26 cellular contexts compared by ENCODE assay signal in the genomic region with DNA sequence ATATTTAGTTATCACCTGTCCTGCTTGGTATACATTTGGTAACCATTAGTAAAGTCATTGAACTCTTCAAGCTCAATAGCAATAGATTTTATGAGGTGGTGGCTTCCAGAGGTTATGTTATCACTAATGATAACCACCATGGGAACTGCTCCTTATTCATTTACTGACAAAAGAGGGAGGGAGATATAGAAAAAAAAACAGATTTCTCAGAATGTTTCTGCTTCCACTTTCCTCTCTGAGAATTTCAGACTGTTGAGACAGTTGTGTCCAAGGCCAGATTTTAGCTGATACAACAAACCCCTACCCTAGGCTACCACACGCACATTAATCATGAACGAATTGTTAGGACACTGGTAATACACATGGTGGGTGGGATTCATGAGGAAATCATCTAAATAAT.
"Had no signal": no experiment of that assay in that cellular context is flagged by ENCODE, and none has a peak within 500 bp of the region (broad histone marks: within the 10 kb centered on the region; RNA-seq: fewer than 3 reads in every experiment).

No MANE protein-coding gene starts in this region.

- H3K4me1 ChIP-seq: psoas muscle, sigmoid colon, suprapubic skin, testis, tibial artery, transverse colon, upper lobe of right lung, uterus had no signal

- H3K9me3 Mint-ChIP-seq: nephron; neural progenitor cell; stimulated activated memory B cell treated with anti-CD40 and anti-IgM and Interleukin-4, amounts not matched to agents 10 μg/mL and 1 μg/mL and 100 μg/mL, for 72 hours; stimulated activated naive CD8-positive, alpha-beta T cell treated with anti-CD3 and anti-CD28 coated beads, Interleukin-15, amount 100 ng/mL, for 72 hours; type B pancreatic cell had no signal

- H3K27ac Mint-ChIP-seq: nephron; neural progenitor cell; stimulated activated memory B cell treated with anti-CD40 and anti-IgM and Interleukin-4, amounts not matched to agents 10 μg/mL and 1 μg/mL and 100 μg/mL, for 72 hours; type B pancreatic cell had no signal

- H3K36me3 ChIP-seq: neural progenitor cell, ovary, sigmoid colon, transverse colon, uterus had no signal

- H3K9me3 ChIP-seq: ovary, psoas muscle, right lobe of liver, sigmoid colon, suprapubic skin, testis, tibial artery, transverse colon, upper lobe of right lung, uterus had no signal

- H3K4me3 Mint-ChIP-seq: naive thymus-derived CD4-positive, alpha-beta T cell; nephron; neural progenitor cell; stimulated activated memory B cell treated with anti-CD40 and anti-IgM and Interleukin-4, amounts not matched to agents 10 μg/mL and 1 μg/mL and 100 μg/mL, for 72 hours; stimulated activated naive CD8-positive, alpha-beta T cell treated with anti-CD3 and anti-CD28 coated beads, Interleukin-15, amount 100 ng/mL, for 72 hours; type B pancreatic cell had no signal

- H3K27ac ChIP-seq: neural progenitor cell, ovary, psoas muscle, right lobe of liver, sigmoid colon, suprapubic skin, testis, tibial artery, transverse colon, upper lobe of right lung, uterus had no signal

- H3K4me1 Mint-ChIP-seq: nephron; stimulated activated memory B cell treated with anti-CD40 and anti-IgM and Interleukin-4, amounts not matched to agents 10 μg/mL and 1 μg/mL and 100 μg/mL, for 72 hours had no signal

- H3K27me3 Mint-ChIP-seq: naive thymus-derived CD4-positive, alpha-beta T cell; stimulated activated memory B cell treated with anti-CD40 and anti-IgM and Interleukin-4, amounts not matched to agents 10 μg/mL and 1 μg/mL and 100 μg/mL, for 72 hours; stimulated activated naive CD8-positive, alpha-beta T cell treated with anti-CD3 and anti-CD28 coated beads, Interleukin-15, amount 100 ng/mL, for 72 hours; type B pancreatic cell had no signal

- ATAC-seq: naive thymus-derived CD4-positive, alpha-beta T cell; psoas muscle; right cardiac atrium; stimulated activated memory B cell treated with anti-CD40 and anti-IgM and Interleukin-4, amounts not matched to agents 10 μg/mL and 1 μg/mL and 100 μg/mL, for 72 hours; stimulated activated naive CD8-positive, alpha-beta T cell treated with anti-CD3 and anti-CD28 coated beads, Interleukin-15, amount 100 ng/mL, for 72 hours; stimulated activated naive CD8-positive, alpha-beta T cell treated with anti-CD3 and anti-CD28 coated beads, Interleukin-15, Interleukin-2, amounts not matched to agents 100 U/mL and 50 U/mL, for 24 hours; upper lobe of right lung had no signal

- DNase-seq: naive thymus-derived CD4-positive, alpha-beta T cell; occipital lobe; ovary; psoas muscle; right cardiac atrium; right lobe of liver; sigmoid colon; small intestine; stimulated activated CD4-positive, alpha-beta T cell treated with anti-CD3 and anti-CD28 coated beads, Interleukin-15, amount 100 ng/mL, for 24 hours; stimulated activated CD4-positive, alpha-beta T cell treated with anti-CD3 and anti-CD28 coated beads, Interleukin-2, amount 100 ng/mL, for 24 hours; stimulated activated CD4-positive, alpha-beta T cell treated with anti-CD3 and anti-CD28 coated beads, Interleukin-2, amount 100 ng/mL, for 48 hours; stimulated activated CD4-positive, alpha-beta T cell treated with anti-CD3 and anti-CD28 coated beads, Interleukin-4, amount 100 ng/mL, for 24 hours; stimulated activated naive CD4-positive, alpha-beta T cell; stimulated activated naive CD8-positive, alpha-beta T cell treated with anti-CD3 and anti-CD28 coated beads, Interleukin-15, amount 100 ng/mL, for 72 hours; stimulated activated naive CD8-positive, alpha-beta T cell treated with anti-CD3 and anti-CD28 coated beads, Interleukin-15, Interleukin-2, amounts not matched to agents 100 U/mL and 50 U/mL, for 24 hours; substantia nigra; testis; tibial artery; transverse colon; upper lobe of right lung; uterus had no signal

- H3K36me3 Mint-ChIP-seq: neural progenitor cell, type B pancreatic cell had no signal

- H3K27me3 ChIP-seq: neural progenitor cell, ovary, right lobe of liver, sigmoid colon, suprapubic skin, testis, tibial artery, transverse colon, upper lobe of right lung, uterus had no signal

- H3K4me3 ChIP-seq: neural progenitor cell, ovary, psoas muscle, right lobe of liver, sigmoid colon, suprapubic skin, testis, tibial artery, transverse colon, upper lobe of right lung, uterus had no signal
